Comparison of ENCODE assay signal across 27 cellular contexts in the genomic region with DNA sequence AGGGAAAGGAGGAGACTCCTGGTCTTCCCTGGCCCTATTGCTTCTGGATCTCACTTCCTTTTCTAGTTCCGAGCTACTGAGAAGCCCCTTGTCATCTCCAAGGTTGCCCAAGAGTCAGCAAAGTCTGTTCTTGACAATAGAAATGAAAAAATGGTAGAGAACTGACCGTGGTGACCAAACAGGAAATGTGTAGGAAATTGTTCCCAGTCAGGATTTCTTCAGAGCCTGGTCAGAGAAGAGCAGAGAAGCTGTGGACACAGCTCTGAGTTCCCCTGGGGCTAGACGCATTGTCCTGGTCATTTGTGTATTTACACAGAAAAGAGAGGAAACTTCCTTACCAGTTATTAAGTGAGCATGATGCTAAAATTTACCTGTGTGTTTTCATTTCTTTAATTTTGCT. TPM values are rescaled to one million over a fixed set of nuclear protein-coding genes. Genes with fewer than 3 reads are reported as not detected.
"Had no signal": no experiment of that assay in that cellular context is flagged by ENCODE, and none has a peak within 500 bp of the region (broad histone marks: within the 10 kb centered on the region; RNA-seq: fewer than 3 reads in every experiment).

No MANE protein-coding gene starts in this region.

- H3K27ac Mint-ChIP-seq: endodermal cell; natural killer cell treated with Interleukin-12 subunit alpha and Interleukin-12 subunit beta and Interleukin-15 and Interleukin-18, amount 100 ng/mL, for 72 hours; neural progenitor cell; progenitor cell of endocrine pancreas; stimulated activated effector memory CD8-positive, alpha-beta T cell treated with anti-CD3 and anti-CD28 coated beads, Interleukin-12 subunit alpha, Interleukin-12 subunit beta, amount 100 ng/mL, for 72 hours had no signal

- H3K4me3 Mint-ChIP-seq: endodermal cell; natural killer cell treated with Interleukin-12 subunit alpha and Interleukin-12 subunit beta and Interleukin-15 and Interleukin-18, amount 100 ng/mL, for 72 hours; neural progenitor cell; stimulated activated effector memory CD8-positive, alpha-beta T cell treated with anti-CD3 and anti-CD28 coated beads, Interleukin-12 subunit alpha, Interleukin-12 subunit beta, amount 100 ng/mL, for 72 hours had no signal

- H3K27me3 ChIP-seq: foreskin keratinocyte, hepatocyte, neural progenitor cell, ovary, suprapubic skin, thyroid gland, upper lobe of left lung had no signal

- H3K4me2 ChIP-seq: hepatocyte, neural progenitor cell, smooth muscle cell had no signal

- H3K79me2 ChIP-seq: hepatocyte had no signal

- FAIRE-seq: kidney had no signal

- ATAC-seq: esophagus mucosa; foreskin keratinocyte; left cardiac atrium; natural killer cell treated with Interleukin-12 subunit alpha and Interleukin-12 subunit beta and Interleukin-15 and Interleukin-18, amount 100 ng/mL, for 72 hours; right cardiac atrium; stimulated activated effector memory CD8-positive, alpha-beta T cell treated with anti-CD3 and anti-CD28 coated beads, Interleukin-12 subunit alpha, Interleukin-12 subunit beta, amount 100 ng/mL, for 72 hours; stimulated activated naive CD8-positive, alpha-beta T cell treated with anti-CD3 and anti-CD28 coated beads, Interleukin-15, Interleukin-2, amounts not matched to agents 100 U/mL and 50 U/mL, for 24 hours had no signal

- H3K4me1 ChIP-seq: foreskin keratinocyte, neural progenitor cell had no signal

- H3K9me3 ChIP-seq: ovary, thyroid gland had no signal

- DNase-seq: effector CD4-positive, alpha-beta T cell; endodermal cell; foreskin keratinocyte; head of caudate nucleus; kidney; left cardiac atrium; left ventricle myocardium inferior; mesenchymal stem cell; midbrain; nucleus accumbens; ovary; right cardiac atrium; stimulated activated CD4-positive, alpha-beta T cell treated with anti-CD3 and anti-CD28 coated beads, Interleukin-4, amount 100 ng/mL, for 1 hour; stimulated activated CD8-positive, alpha-beta memory T cell treated with anti-CD3 and anti-CD28 coated beads, Interleukin-4, amount 100 ng/mL, for 48 hours; stimulated activated naive CD8-positive, alpha-beta T cell treated with anti-CD3 and anti-CD28 coated beads, Interleukin-15, Interleukin-2, amounts not matched to agents 100 U/mL and 50 U/mL, for 24 hours; thyroid gland; upper lobe of left lung had no signal

- H3K36me3 ChIP-seq: left ventricle myocardium inferior, neural progenitor cell, ovary, suprapubic skin, thyroid gland, upper lobe of left lung had no signal

- H3K36me3 Mint-ChIP-seq: stimulated activated effector memory CD8-positive, alpha-beta T cell treated with anti-CD3 and anti-CD28 coated beads, Interleukin-12 subunit alpha, Interleukin-12 subunit beta, amount 100 ng/mL, for 72 hours had no signal

- H3K4me3 ChIP-seq: coronary artery, hepatocyte, left ventricle myocardium inferior, lung, neural progenitor cell, ovary, smooth muscle cell, suprapubic skin, thyroid gland, upper lobe of left lung had no signal

- H3K27ac ChIP-seq: coronary artery, foreskin keratinocyte, hepatocyte, left ventricle myocardium inferior, neural progenitor cell, ovary, suprapubic skin, thyroid gland had no signal

- H3K9ac ChIP-seq: neural progenitor cell had no signal

- H3K27me3 Mint-ChIP-seq: progenitor cell of endocrine pancreas had no signal

- H2AFZ ChIP-seq: hepatocyte, neural progenitor cell had no signal

- H3K4me1 Mint-ChIP-seq: stimulated activated effector memory CD8-positive, alpha-beta T cell treated with anti-CD3 and anti-CD28 coated beads, Interleukin-12 subunit alpha, Interleukin-12 subunit beta, amount 100 ng/mL, for 72 hours had no signal

RNA-seq across cellular contexts. Expression of a gene that starts 35.6 kb away (rescaled TPM):
- total RNA-seq: natural killer cell treated with Interleukin-12 subunit alpha and Interleukin-12 subunit beta and Interleukin-15 and Interleukin-18, amount 100 ng/mL, for 72 hours had no signal
